21 cellular contexts compared by ENCODE assay signal in genomic region chr1:61953790-61954150, GRCh38.
A peak's percentile ranks its signal among the peaks of the same experiment; 100 is the strongest.
DNase-seq lines count a peak whose midpoint lies in the region; ATAC-seq and TF ChIP-seq lines count a peak whose summit lies in the region.
"Had no signal": no experiment of that assay in that cellular context is flagged by ENCODE, and none has a peak within 500 bp of the region (broad histone marks: within the 10 kb centered on the region; RNA-seq: fewer than 3 reads in every experiment).

No MANE protein-coding gene starts in this region.

- H3K27me3 ChIP-seq in left ventricle myocardium inferior (ENCODE audit: low read depth) = no peaks in the 10 kb centered on the region
- H3K27me3 ChIP-seq in CD4-positive, alpha-beta memory T cell (ENCODE audit: insufficient read depth, low read length) = no peaks in the 10 kb centered on the region

- H3K27ac Mint-ChIP-seq in WTC11 (peak overlapping the region; percentile 75; the same call in 1 of the 2 replicates), mesothelial cell of epicardium (peak overlapping the region; percentile 91)
- H3K27ac Mint-ChIP-seq in CD4-positive, alpha-beta memory T cell = no peak overlapping the region
- H3K27ac Mint-ChIP-seq: B cell, CD14-positive monocyte had no signal

- H3K9me3 Mint-ChIP-seq in WTC11 (no peaks in the 10 kb centered on the region), mesothelial cell of epicardium (no peaks in the 10 kb centered on the region)
- no peaks in the 10 kb centered on the region for H3K9me3 Mint-ChIP-seq in CD4-positive, alpha-beta memory T cell
- H3K9me3 Mint-ChIP-seq: CD14-positive monocyte, IgD-negative memory B cell had no signal

- TF ChIP-seq CTCF in left ventricle myocardium inferior (IDR thresholded peaks at IDR 0.05; ENCODE audit: borderline replicate concordance) (no peak), WTC11 (IDR thresholded peaks at IDR 0.05) (no peak), mesothelial cell of epicardium (IDR thresholded peaks at IDR 0.05; ENCODE audit: unreplicated experiment) (no peak)

- peak overlapping the region; percentile 60 for H3K4me3 ChIP-seq in left ventricle myocardium inferior
- H3K4me3 ChIP-seq in CD4-positive, alpha-beta memory T cell (ENCODE audit: low read length in 2 of 2) = no peak overlapping the region
- H3K4me3 ChIP-seq: GM12878 had no signal

- no peaks in the 10 kb centered on the region for H3K36me3 ChIP-seq in left ventricle myocardium inferior
- H3K36me3 ChIP-seq in CD4-positive, alpha-beta memory T cell (ENCODE audit: insufficient read depth, low read length) = no peaks in the 10 kb centered on the region

- H3K4me1 Mint-ChIP-seq in WTC11 (peaks cover 60% of the 10 kb centered on the region), mesothelial cell of epicardium (peaks cover 45% of the 10 kb centered on the region)
- peaks cover 0 to 3% (median under 1%) of the 10 kb centered on the region in 4 donors for H3K4me1 Mint-ChIP-seq in CD4-positive, alpha-beta memory T cell
- H3K4me1 Mint-ChIP-seq: B cell, CD14-positive monocyte, IgD-negative memory B cell had no signal

- no peaks in the 10 kb centered on the region for H3K36me3 Mint-ChIP-seq in WTC11
- peaks cover 5% of the 10 kb centered on the region for H3K36me3 Mint-ChIP-seq in mesothelial cell of epicardium
- H3K36me3 Mint-ChIP-seq in CD4-positive, alpha-beta memory T cell = peaks cover under 1 to 1% of the 10 kb centered on the region in 2 donors
- H3K36me3 Mint-ChIP-seq: CD14-positive monocyte had no signal

- peak overlapping the region; percentile 87 for H3K27ac ChIP-seq in left ventricle myocardium inferior (replicated peaks)
- no peak overlapping the region for H3K27ac ChIP-seq in CD4-positive, alpha-beta memory T cell (ENCODE audit: low read depth, low read length)

- CTCF ChIA-PET in WTC11 (lab: Charles Lee) = no interaction called here
- CTCF ChIA-PET in CD4-positive, alpha-beta memory T cell (lab: Charles Lee; ENCODE audit: partially characterized antibody) = interaction anchor here (1.0 to 1.1 kb wide), 2 partner anchors 10 to 129 kb away, joined by 3 read pairs; no protein-coding TSS in a partner anchor

- DNase-seq in left ventricle myocardium inferior (no peak), left ventricle myocardium superior (no peak), WTC11 (ENCODE audit: low spot score) (no peak), mesothelial cell of epicardium (ENCODE audit: low spot score in 2 of 2, unreplicated experiment in 2 of 2) (no peak)
- DNase-seq in CD4-positive, alpha-beta memory T cell = no peak
- DNase-seq: DMS79, GOT3, Karpas-422, NCI-H1417 treated with DMSO at 0.1 percent for 48 hours, NCI-H187, NCI-H446 treated with DMSO at 0.1 percent for 48 hours, NCI-H526 treated with DMSO at 0.1 percent for 48 hours, OCI-M1, SHP77 treated with DMSO at 0.1 percent for 48 hours, SW 1271 had no signal

- H3K4me3 Mint-ChIP-seq in WTC11 = no peak overlapping the region
- no peak overlapping the region for H3K4me3 Mint-ChIP-seq in mesothelial cell of epicardium
- no peak overlapping the region for H3K4me3 Mint-ChIP-seq in CD4-positive, alpha-beta memory T cell
- H3K4me3 Mint-ChIP-seq: B cell, CD14-positive monocyte, IgD-negative memory B cell had no signal

- intact Hi-C loops in left ventricle myocardium inferior (cut with micrococcal nuclease) = loop anchor here (10.0 kb wide), 1 partner anchor 111 kb away; no protein-coding TSS in a partner anchor
- intact Hi-C loops in left ventricle myocardium superior (cut with micrococcal nuclease) = loop anchor here (10.0 kb wide), 1 partner anchor 111 kb away; no protein-coding TSS in a partner anchor
- intact Hi-C loops in CD4-positive, alpha-beta memory T cell (cut with micrococcal nuclease) = no loop called here

- H3K9me3 ChIP-seq in left ventricle myocardium inferior (replicated peaks) = no peaks in the 10 kb centered on the region
- H3K9me3 ChIP-seq in CD4-positive, alpha-beta memory T cell (ENCODE audit: control insufficient read depth in 1 of 2, low read length in 2 of 2) = no peaks in the 10 kb centered on the region

- H3K27me3 Mint-ChIP-seq in WTC11 (ENCODE audit: low read depth) = no peaks in the 10 kb centered on the region
- no peaks in the 10 kb centered on the region for H3K27me3 Mint-ChIP-seq in mesothelial cell of epicardium (ENCODE audit: low read depth)
- H3K27me3 Mint-ChIP-seq in CD4-positive, alpha-beta memory T cell = no peaks in the 10 kb centered on the region
- H3K27me3 Mint-ChIP-seq: B cell, IgD-negative memory B cell had no signal

- POLR2A ChIA-PET in WTC11 (lab: Charles Lee) = no interaction called here
- POLR2A ChIA-PET in CD4-positive, alpha-beta memory T cell (lab: Charles Lee; ENCODE audit: partially characterized antibody) = no interaction called here

- ATAC-seq in left ventricle myocardium superior (no peak), WTC11 (no peak), GM19397 (IDR thresholded peaks at IDR 0.05; ENCODE audit: unreplicated experiment) (no peak), HG02623 (IDR thresholded peaks at IDR 0.05; ENCODE audit: unreplicated experiment) (no peak)
- ATAC-seq: GM12878 had no signal

- peaks cover 19% of the 10 kb centered on the region for H3K4me1 ChIP-seq in left ventricle myocardium inferior
- no peaks in the 10 kb centered on the region for H3K4me1 ChIP-seq in CD4-positive, alpha-beta memory T cell (ENCODE audit: insufficient read depth, low read length)

TF ChIP-seq in WTC11, 78 proteins besides CTCF, POLR2A, EP300 and RAD21 (continues in another document):
- TF ChIP-seq, protein P1, sequence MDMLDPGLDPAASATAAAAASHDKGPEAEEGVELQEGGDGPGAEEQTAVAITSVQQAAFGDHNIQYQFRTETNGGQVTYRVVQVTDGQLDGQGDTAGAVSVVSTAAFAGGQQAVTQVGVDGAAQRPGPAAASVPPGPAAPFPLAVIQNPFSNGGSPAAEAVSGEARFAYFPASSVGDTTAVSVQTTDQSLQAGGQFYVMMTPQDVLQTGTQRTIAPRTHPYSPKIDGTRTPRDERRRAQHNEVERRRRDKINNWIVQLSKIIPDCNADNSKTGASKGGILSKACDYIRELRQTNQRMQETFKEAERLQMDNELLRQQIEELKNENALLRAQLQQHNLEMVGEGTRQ (CRISPR knock-in tag; IDR thresholded peaks at IDR 0.05) = no peak
- TF ChIP-seq CREM (CRISPR knock-in tag; IDR thresholded peaks at IDR 0.05) (no peak), SMAD3 (CRISPR knock-in tag; IDR thresholded peaks at IDR 0.05; ENCODE audit: borderline replicate concordance) (no peak), ZNF317 (CRISPR knock-in tag; IDR thresholded peaks at IDR 0.05; ENCODE audit: borderline replicate concordance, low read depth) (no peak), ARID4B (CRISPR knock-in tag; IDR thresholded peaks at IDR 0.05; ENCODE audit: borderline replicate concordance) (no peak), GABPB1 (CRISPR knock-in tag; IDR thresholded peaks at IDR 0.05) (no peak)
- TF ChIP-seq, protein P2, sequence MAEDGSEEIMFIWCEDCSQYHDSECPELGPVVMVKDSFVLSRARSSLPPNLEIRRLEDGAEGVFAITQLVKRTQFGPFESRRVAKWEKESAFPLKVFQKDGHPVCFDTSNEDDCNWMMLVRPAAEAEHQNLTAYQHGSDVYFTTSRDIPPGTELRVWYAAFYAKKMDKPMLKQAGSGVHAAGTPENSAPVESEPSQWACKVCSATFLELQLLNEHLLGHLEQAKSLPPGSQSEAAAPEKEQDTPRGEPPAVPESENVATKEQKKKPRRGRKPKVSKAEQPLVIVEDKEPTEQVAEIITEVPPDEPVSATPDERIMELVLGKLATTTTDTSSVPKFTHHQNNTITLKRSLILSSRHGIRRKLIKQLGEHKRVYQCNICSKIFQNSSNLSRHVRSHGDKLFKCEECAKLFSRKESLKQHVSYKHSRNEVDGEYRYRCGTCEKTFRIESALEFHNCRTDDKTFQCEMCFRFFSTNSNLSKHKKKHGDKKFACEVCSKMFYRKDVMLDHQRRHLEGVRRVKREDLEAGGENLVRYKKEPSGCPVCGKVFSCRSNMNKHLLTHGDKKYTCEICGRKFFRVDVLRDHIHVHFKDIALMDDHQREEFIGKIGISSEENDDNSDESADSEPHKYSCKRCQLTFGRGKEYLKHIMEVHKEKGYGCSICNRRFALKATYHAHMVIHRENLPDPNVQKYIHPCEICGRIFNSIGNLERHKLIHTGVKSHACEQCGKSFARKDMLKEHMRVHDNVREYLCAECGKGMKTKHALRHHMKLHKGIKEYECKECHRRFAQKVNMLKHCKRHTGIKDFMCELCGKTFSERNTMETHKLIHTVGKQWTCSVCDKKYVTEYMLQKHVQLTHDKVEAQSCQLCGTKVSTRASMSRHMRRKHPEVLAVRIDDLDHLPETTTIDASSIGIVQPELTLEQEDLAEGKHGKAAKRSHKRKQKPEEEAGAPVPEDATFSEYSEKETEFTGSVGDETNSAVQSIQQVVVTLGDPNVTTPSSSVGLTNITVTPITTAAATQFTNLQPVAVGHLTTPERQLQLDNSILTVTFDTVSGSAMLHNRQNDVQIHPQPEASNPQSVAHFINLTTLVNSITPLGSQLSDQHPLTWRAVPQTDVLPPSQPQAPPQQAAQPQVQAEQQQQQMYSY (CRISPR knock-in tag; IDR thresholded peaks at IDR 0.05) = no peak

Comparison
In these comparisons a context has a peak if more than half of its experiments do, and no peak if none do; other contexts are left out.
1. H3K27ac Mint-ChIP-seq: peak in WTC11 (single experiment) and mesothelial cell of epicardium (single experiment); none in CD4-positive, alpha-beta memory T cell (0 of 7).